In the genomic region with DNA sequence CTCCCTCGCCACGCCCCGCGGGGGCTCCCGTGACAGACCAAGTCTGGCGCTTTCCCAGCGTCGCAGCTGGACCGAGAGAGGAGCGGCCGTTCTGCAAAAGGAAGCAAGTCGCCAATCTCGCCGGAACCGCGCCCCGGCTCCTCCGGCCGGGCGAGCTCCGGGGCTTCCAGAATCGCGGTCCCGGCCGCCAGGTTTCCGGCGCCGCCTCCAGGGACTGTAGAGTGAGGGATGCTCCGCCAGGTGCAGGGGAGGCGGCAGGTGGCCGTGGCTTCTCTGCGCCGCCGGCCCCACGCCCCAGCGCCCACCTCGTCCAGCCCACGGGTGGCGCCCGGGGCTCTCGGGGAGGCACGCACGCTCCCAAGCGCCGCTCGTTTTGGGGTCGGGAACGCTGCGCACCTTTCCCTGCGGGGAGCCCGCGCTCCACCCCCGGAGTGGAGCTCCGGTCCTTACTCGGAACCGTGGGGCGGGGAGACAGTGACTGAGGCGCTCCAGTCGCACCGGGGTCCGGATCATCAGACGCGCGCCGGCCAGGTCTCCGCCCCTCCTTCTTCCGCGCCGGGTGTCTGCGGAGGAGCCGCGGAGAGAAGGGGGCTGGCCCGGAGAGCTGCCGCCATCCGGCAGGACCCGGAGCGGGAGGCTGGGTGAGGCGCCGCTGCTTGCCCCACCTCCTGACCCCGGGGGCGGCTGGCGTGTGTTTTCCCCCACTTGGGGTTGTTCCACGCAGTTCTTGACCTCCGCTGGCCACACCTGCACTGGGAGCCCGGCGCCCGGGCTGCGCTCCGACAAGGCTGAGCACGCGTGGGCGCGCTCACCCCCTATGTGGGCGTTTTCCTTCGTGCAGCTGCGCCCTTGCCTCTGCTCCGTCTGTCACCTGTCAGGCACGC, we compare ENCODE assay signal across 8 cellular contexts. TPM values are rescaled to one million over a fixed set of nuclear protein-coding genes. Genes with fewer than 3 reads are reported as not detected.
DNase-seq lines count a peak whose midpoint lies in the region; ATAC-seq and TF ChIP-seq lines count a peak whose summit lies in the region.

A gene with protein sequence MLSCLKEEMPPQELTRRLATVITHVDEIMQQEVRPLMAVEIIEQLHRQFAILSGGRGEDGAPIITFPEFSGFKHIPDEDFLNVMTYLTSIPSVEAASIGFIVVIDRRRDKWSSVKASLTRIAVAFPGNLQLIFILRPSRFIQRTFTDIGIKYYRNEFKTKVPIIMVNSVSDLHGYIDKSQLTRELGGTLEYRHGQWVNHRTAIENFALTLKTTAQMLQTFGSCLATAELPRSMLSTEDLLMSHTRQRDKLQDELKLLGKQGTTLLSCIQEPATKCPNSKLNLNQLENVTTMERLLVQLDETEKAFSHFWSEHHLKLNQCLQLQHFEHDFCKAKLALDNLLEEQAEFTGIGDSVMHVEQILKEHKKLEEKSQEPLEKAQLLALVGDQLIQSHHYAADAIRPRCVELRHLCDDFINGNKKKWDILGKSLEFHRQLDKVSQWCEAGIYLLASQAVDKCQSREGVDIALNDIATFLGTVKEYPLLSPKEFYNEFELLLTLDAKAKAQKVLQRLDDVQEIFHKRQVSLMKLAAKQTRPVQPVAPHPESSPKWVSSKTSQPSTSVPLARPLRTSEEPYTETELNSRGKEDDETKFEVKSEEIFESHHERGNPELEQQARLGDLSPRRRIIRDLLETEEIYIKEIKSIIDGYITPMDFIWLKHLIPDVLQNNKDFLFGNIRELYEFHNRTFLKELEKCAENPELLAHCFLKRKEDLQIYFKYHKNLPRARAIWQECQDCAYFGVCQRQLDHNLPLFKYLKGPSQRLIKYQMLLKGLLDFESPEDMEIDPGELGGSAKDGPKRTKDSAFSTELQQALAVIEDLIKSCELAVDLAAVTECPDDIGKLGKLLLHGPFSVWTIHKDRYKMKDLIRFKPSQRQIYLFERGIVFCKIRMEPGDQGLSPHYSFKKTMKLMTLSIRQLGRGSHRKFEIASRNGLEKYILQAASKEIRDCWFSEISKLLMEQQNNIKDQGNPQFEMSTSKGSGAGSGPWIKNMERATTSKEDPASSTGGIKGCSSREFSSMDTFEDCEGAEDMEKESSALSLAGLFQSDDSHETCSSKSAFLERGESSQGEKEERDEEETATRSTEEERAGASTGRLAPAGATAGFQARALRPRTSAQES (minus strand): TSS at position 480 of the 884 bp plus-strand sequence. CDS start 642 bp downstream, outside the sequence.

- DNase-seq in DMS114 treated with DMSO at 0.1 percent for 48 hours (lab: John Stamatoyannopoulos, UW; ENCODE audit: unreplicated experiment), result peak; percentile 8
- DNase-seq in MM.1S, result peak; percentile 93
- peak; percentile 84 for DNase-seq in T-helper 2 cell treated with Interferon-gamma antibody and Interleukin-4, amounts not matched to agents 5 μg/mL and 100 μg/mL, for 36 hours (ENCODE audit: low spot score)
- peak; percentile 18 for DNase-seq in astrocyte of the spinal cord (ENCODE audit: low read depth, low spot score)
- DNase-seq in skeletal muscle cell (ENCODE audit: low read depth), result no peak
- no peak for DNase-seq in HT-29 (ENCODE audit: low spot score)

- H3K36me3 Mint-ChIP-seq in T-helper 2 cell treated with Interferon-gamma antibody and Interleukin-4, amounts not matched to agents 5 μg/mL and 100 μg/mL, for 36 hours (ENCODE audit: low read depth), result peaks cover 2% of the 10 kb centered on the region

- peak within 1 kb of the TSS; percentile 91 for H3K4me3 Mint-ChIP-seq in T-helper 2 cell treated with Interferon-gamma antibody and Interleukin-4, amounts not matched to agents 5 μg/mL and 100 μg/mL, for 36 hours

- H3K4me3 ChIP-seq in MM.1S (ENCODE audit: low read length) (peak within 1 kb of the TSS; percentile 96), astrocyte of the spinal cord (ENCODE audit: low read depth, low read length) (peak within 1 kb of the TSS; percentile 57), iPS-11a (ENCODE audit: low read depth, low read length) (peak within 1 kb of the TSS; percentile 78), skeletal muscle cell (ENCODE audit: low read depth, low read length) (peak within 1 kb of the TSS; percentile 74)

- peaks cover 20% of the 10 kb centered on the region for H3K4me1 ChIP-seq in MM.1S (ENCODE audit: low read length)

- H3K27ac ChIP-seq in MM.1S (ENCODE audit: low read length), result peak within 1 kb of the TSS; percentile 63; the same call in 1 of the 2 replicates

- no peaks in the 10 kb centered on the region for H3K9me2 ChIP-seq in MM.1S (replicated peaks; ENCODE audit: insufficient read depth, low read length)

- ATAC-seq in GM21786 (IDR thresholded peaks at IDR 0.05; ENCODE audit: unreplicated experiment), result peak; percentile 68

- no peaks in the 10 kb centered on the region for H3K27me3 ChIP-seq in MM.1S (replicated peaks; ENCODE audit: insufficient read depth, low read length)

- no peaks in the 10 kb centered on the region for H3K9me3 Mint-ChIP-seq in T-helper 2 cell treated with Interferon-gamma antibody and Interleukin-4, amounts not matched to agents 5 μg/mL and 100 μg/mL, for 36 hours

- in situ Hi-C loops in astrocyte of the spinal cord (cut with HindIII; ENCODE audit: low sequenced_read_pairs), result no loop called here

- peaks cover 43% of the 10 kb centered on the region for H3K79me2 ChIP-seq in MM.1S (ENCODE audit: low read length)

- H3K36me3 ChIP-seq in MM.1S (replicated peaks; ENCODE audit: insufficient read depth, low read length), result no peaks in the 10 kb centered on the region

- peaks cover 14% of the 10 kb centered on the region for H3K27me3 Mint-ChIP-seq in T-helper 2 cell treated with Interferon-gamma antibody and Interleukin-4, amounts not matched to agents 5 μg/mL and 100 μg/mL, for 36 hours (ENCODE audit: low read depth)

- H3K9ac ChIP-seq in MM.1S (ENCODE audit: low read length), result peak within 1 kb of the TSS; percentile 71

- H3K4me1 Mint-ChIP-seq in T-helper 2 cell treated with Interferon-gamma antibody and Interleukin-4, amounts not matched to agents 5 μg/mL and 100 μg/mL, for 36 hours (ENCODE audit: low read depth), result peaks cover 28% of the 10 kb centered on the region

- H3K4me2 ChIP-seq in MM.1S (ENCODE audit: low read depth, low read length), result peak within 1 kb of the TSS; percentile 94

- peaks cover 22% of the 10 kb centered on the region for H3F3A ChIP-seq in MM.1S (ENCODE audit: insufficient read depth, low read length)

- peak within 1 kb of the TSS; percentile 81 for H3K27ac Mint-ChIP-seq in T-helper 2 cell treated with Interferon-gamma antibody and Interleukin-4, amounts not matched to agents 5 μg/mL and 100 μg/mL, for 36 hours

- no peaks in the 10 kb centered on the region for H3K9me3 ChIP-seq in MM.1S (replicated peaks; ENCODE audit: insufficient read depth, low read length)

- no peaks in the 10 kb centered on the region for H4K20me1 ChIP-seq in MM.1S (ENCODE audit: insufficient read depth, low read length)

- H2AFZ ChIP-seq in MM.1S (ENCODE audit: low read length), result peak within 1 kb of the TSS; percentile 97

- 0 out of 2 replicates have a peak, but pooled peaks have one; percentile 6 for TF ChIP-seq CTCF in MM.1S (IDR thresholded peaks at IDR 0.05; ENCODE audit: low read length)
- no peak for TF ChIP-seq CTCF in astrocyte of the spinal cord (IDR thresholded peaks at IDR 0.05; ENCODE audit: low read depth, low read length)

RNA-seq across cellular contexts. Expression of the gene that starts here (rescaled TPM):
- 0.05 TPM in 1 of 2 replicates, not detected in the other for total RNA-seq in HT-29 (2014; rRNA removed; shearing (Covaris generic))

Comparison
In these comparisons a context has a peak if more than half of its experiments do, and no peak if none do; other contexts are left out.
1. DNase-seq: peak in DMS114 treated with DMSO at 0.1 percent for 48 hours (single experiment), MM.1S (single experiment), T-helper 2 cell treated with Interferon-gamma antibody and Interleukin-4, amounts not matched to agents 5 μg/mL and 100 μg/mL, for 36 hours (single experiment) and astrocyte of the spinal cord (single experiment); none in skeletal muscle cell (single experiment) and HT-29 (single experiment).
2. Peak in every context shown above with its lines, with median percentiles within 50 percentile points of each other: H3K4me3 ChIP-seq.